In genomic region chr18:23548719-23549118, GRCh38 we compare ENCODE assay signal across 31 cellular contexts.
"Had no signal": no experiment of that assay in that cellular context is flagged by ENCODE, and none has a peak within 500 bp of the region (broad histone marks: within the 10 kb centered on the region; RNA-seq: fewer than 3 reads in every experiment).

No MANE protein-coding gene starts in this region.

- H3K9me3 ChIP-seq: left ventricle myocardium inferior, pancreas, prostate gland, sigmoid colon, stomach, tibial nerve had no signal

- H3K4me3 ChIP-seq: left ventricle myocardium inferior, pancreas, prostate gland, sigmoid colon, stomach, tibial nerve had no signal

- H3K4me1 ChIP-seq: left ventricle myocardium inferior, pancreas, prostate gland, sigmoid colon, tibial nerve had no signal

- H3K4me1 Mint-ChIP-seq: naive B cell, neural crest cell, WTC11 had no signal

- H3K9me3 Mint-ChIP-seq: activated CD4-positive, alpha-beta memory T cell treated with anti-CD3 and anti-CD28 coated beads, Interleukin-2, amount 10 ng/mL, durations not matched to agents 7 days and 5 days; activated CD4-positive, alpha-beta T cell treated with anti-CD3 and anti-CD28 coated beads, Interleukin-2, amount 10 ng/mL, durations not matched to agents 7 days and 5 days; activated T-cell treated with anti-CD3 and anti-CD28 coated beads, Interleukin-2, amount 50 U/mL, for 24 hours; mesothelial cell of epicardium; naive B cell; neural crest cell; stimulated activated naive B cell treated with anti-CD40 and anti-IgM and Interleukin-4, amounts not matched to agents 10 μg/mL and 1 μg/mL and 100 μg/mL, for 72 hours; WTC11 had no signal

- FAIRE-seq: astrocyte, frontal cortex, pancreas, small intestine had no signal

- DNase-seq: activated CD4-positive, alpha-beta memory T cell treated with anti-CD3 and anti-CD28 coated beads, Interleukin-2, amount 10 ng/mL, durations not matched to agents 7 days and 5 days; activated CD4-positive, alpha-beta T cell treated with anti-CD3 and anti-CD28 coated beads for 1 hour; activated CD4-positive, alpha-beta T cell treated with anti-CD3 and anti-CD28 coated beads, Interleukin-2, amount 10 ng/mL, durations not matched to agents 7 days and 5 days; activated CD8-positive, alpha-beta memory T cell treated with anti-CD3 and anti-CD28 coated beads, Interleukin-2, amount 50 U/mL, for 48 hours; activated gamma-delta T cell treated with Interleukin-2 at 50 U/mL for 16 hours; activated naive CD4-positive, alpha-beta T cell treated with anti-CD3 and anti-CD28 coated beads, Interleukin-2, amount 50 U/mL, for 16 hours; activated T-cell treated with anti-CD3 and anti-CD28 coated beads, Interleukin-2, amount 50 U/mL, for 24 hours; amniotic stem cell; brain microvascular endothelial cell; caudate nucleus; islet precursor cell; left ventricle myocardium inferior; naive B cell; nucleus accumbens; pancreas; retina; sigmoid colon; small intestine; stimulated activated CD4-positive, alpha-beta T cell treated with anti-CD3 and anti-CD28 coated beads, Interleukin-1b, Interleukin-23, amount 100 ng/mL, for 48 hours; stimulated activated CD4-positive, alpha-beta T cell treated with anti-CD3 and anti-CD28 coated beads, Interleukin-4, amount 100 ng/mL, for 4 hours; stimulated activated CD8-positive, alpha-beta memory T cell treated with anti-CD3 and anti-CD28 coated beads, Interleukin-4, amount 100 ng/mL, for 48 hours; stimulated activated naive B cell treated with anti-CD40 and anti-IgM and Interleukin-4, amounts not matched to agents 10 μg/mL and 1 μg/mL and 100 μg/mL, for 72 hours; stomach; T-helper 2 cell had no signal

- H3K4me3 Mint-ChIP-seq: activated CD4-positive, alpha-beta memory T cell treated with anti-CD3 and anti-CD28 coated beads, Interleukin-2, amount 10 ng/mL, durations not matched to agents 7 days and 5 days; activated CD4-positive, alpha-beta T cell treated with anti-CD3 and anti-CD28 coated beads, Interleukin-2, amount 10 ng/mL, durations not matched to agents 7 days and 5 days; activated T-cell treated with anti-CD3 and anti-CD28 coated beads, Interleukin-2, amount 50 U/mL, for 24 hours; mesothelial cell of epicardium; naive B cell; neural crest cell; stimulated activated naive B cell treated with anti-CD40 and anti-IgM and Interleukin-4, amounts not matched to agents 10 μg/mL and 1 μg/mL and 100 μg/mL, for 72 hours; WTC11 had no signal

- H3K27me3 Mint-ChIP-seq: activated CD4-positive, alpha-beta memory T cell treated with anti-CD3 and anti-CD28 coated beads, Interleukin-2, amount 10 ng/mL, durations not matched to agents 7 days and 5 days; activated CD4-positive, alpha-beta T cell treated with anti-CD3 and anti-CD28 coated beads, Interleukin-2, amount 10 ng/mL, durations not matched to agents 7 days and 5 days; activated T-cell treated with anti-CD3 and anti-CD28 coated beads, Interleukin-2, amount 50 U/mL, for 24 hours; naive B cell; stimulated activated naive B cell treated with anti-CD40 and anti-IgM and Interleukin-4, amounts not matched to agents 10 μg/mL and 1 μg/mL and 100 μg/mL, for 72 hours had no signal

- H3K27ac Mint-ChIP-seq: activated CD4-positive, alpha-beta memory T cell treated with anti-CD3 and anti-CD28 coated beads, Interleukin-2, amount 10 ng/mL, durations not matched to agents 7 days and 5 days; activated CD4-positive, alpha-beta T cell treated with anti-CD3 and anti-CD28 coated beads, Interleukin-2, amount 10 ng/mL, durations not matched to agents 7 days and 5 days; activated T-cell treated with anti-CD3 and anti-CD28 coated beads, Interleukin-2, amount 50 U/mL, for 24 hours; mesothelial cell of epicardium; stimulated activated naive B cell treated with anti-CD40 and anti-IgM and Interleukin-4, amounts not matched to agents 10 μg/mL and 1 μg/mL and 100 μg/mL, for 72 hours; WTC11 had no signal

- ATAC-seq: pancreas; stimulated activated naive B cell treated with anti-CD40 and anti-IgM and Interleukin-4, amounts not matched to agents 10 μg/mL and 1 μg/mL and 100 μg/mL, for 72 hours; WTC11 had no signal

- H3K27ac ChIP-seq: brain microvascular endothelial cell, left ventricle myocardium inferior, prostate gland, sigmoid colon, stomach, tibial nerve had no signal

- H3K27me3 ChIP-seq: brain microvascular endothelial cell, pancreas, sigmoid colon, stomach, tibial nerve had no signal
